1 cellular context compared by ENCODE assay signal in the genomic region with DNA sequence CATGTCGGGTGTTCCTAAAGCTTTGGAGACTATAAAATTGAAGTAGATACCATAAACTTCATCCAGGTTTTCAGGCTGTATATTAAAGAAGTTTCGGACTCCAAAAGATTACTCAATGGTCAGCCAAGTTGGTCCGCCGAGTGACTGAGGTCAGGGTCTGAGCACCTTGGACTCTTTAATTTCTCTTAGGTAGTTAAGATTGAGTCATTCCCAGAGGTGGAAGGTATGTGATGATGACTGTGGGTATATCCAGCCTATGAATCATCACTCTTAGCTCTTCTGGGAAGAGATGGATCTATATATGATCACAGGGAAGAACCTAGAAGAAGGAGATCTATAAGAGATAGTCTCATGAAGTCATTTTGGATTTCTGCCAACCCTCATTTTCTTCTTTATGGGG.
TF ChIP-seq lines count a peak whose summit lies in the region.

No MANE protein-coding gene starts in this region.

TF ChIP-seq in GM23338, 12 proteins besides CTCF, POLR2A, EP300 and RAD21 (continued from another document):
- TF ChIP-seq, protein P1, sequence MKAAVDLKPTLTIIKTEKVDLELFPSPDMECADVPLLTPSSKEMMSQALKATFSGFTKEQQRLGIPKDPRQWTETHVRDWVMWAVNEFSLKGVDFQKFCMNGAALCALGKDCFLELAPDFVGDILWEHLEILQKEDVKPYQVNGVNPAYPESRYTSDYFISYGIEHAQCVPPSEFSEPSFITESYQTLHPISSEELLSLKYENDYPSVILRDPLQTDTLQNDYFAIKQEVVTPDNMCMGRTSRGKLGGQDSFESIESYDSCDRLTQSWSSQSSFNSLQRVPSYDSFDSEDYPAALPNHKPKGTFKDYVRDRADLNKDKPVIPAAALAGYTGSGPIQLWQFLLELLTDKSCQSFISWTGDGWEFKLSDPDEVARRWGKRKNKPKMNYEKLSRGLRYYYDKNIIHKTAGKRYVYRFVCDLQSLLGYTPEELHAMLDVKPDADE (IDR thresholded peaks at IDR 0.05), result no peak
- TF ChIP-seq STAT1 (IDR thresholded peaks at IDR 0.05; ENCODE audit: unreplicated experiment), result no peak
- no peak for TF ChIP-seq EZH2 (IDR thresholded peaks at IDR 0.05; ENCODE audit: low read depth, unreplicated experiment)
